Comparison of ENCODE assay signal across 21 cellular contexts in the genomic region with DNA sequence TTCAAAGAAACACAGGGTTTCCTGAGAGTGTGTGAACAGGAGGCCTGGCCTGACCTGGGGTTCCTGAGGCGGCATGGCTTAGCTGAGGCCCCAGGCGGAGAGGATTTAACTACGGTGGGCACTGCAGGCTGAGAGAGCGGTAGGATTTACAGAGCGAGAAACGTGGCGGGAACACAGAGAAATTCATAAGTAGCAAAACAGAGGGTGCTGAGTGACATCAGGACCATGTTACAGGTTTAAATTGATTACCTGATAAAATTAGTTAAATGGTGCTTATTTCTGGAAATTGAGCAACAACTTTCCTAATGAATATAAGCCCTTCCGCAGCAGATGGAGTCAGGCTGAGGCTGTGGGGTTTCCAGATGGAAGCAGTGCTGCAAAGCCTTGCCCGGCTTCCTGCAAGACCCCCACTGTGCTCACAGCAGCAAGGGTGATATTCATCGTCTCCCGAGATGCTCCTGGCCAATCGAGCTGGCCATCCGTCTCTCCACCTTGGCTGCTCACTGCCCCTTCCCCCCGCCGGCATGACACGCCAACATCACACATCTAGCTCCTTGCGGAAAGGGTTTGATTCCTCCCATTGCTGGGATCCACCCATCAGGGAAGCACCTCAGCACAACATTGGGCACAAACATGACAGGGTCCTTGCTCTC.
DNase-seq lines count a peak whose midpoint lies in the region; ATAC-seq and TF ChIP-seq lines count a peak whose summit lies in the region.
"Had no signal": no experiment of that assay in that cellular context is flagged by ENCODE, and none has a peak within 500 bp of the region (broad histone marks: within the 10 kb centered on the region; RNA-seq: fewer than 3 reads in every experiment).

No MANE protein-coding gene starts in this region.

- no peak overlapping the region for H2BK15ac ChIP-seq in mesenchymal stem cell (ENCODE audit: low read depth, poor library complexity, severe bottlenecking)

- H3K14ac ChIP-seq in mesenchymal stem cell (ENCODE audit: low read length in 2 of 2) = no peak overlapping the region

- H2BK5ac ChIP-seq in mesenchymal stem cell (ENCODE audit: low read depth, low read length, poor library complexity, severe bottlenecking) = no peak overlapping the region

- WGBS in mesenchymal stem cell = 90% methylated on average over 17 of the region's 17 CpGs

- H3K4me3 ChIP-seq in mesenchymal stem cell (ENCODE audit: insufficient read depth in 1 of 2, low read depth in 1 of 2, low read length in 2 of 2) = no peak overlapping the region
- H3K4me3 ChIP-seq: ascending aorta, gastrocnemius medialis, GM23248, sigmoid colon, testis, vagina had no signal

- intact Hi-C loops in Calu3 (cut with micrococcal nuclease; ENCODE audit: unreplicated experiment) = no loop called here

- H3K4me1 ChIP-seq in mesenchymal stem cell (ENCODE audit: control insufficient read depth, insufficient read depth, low read depth, low read length) = peaks cover 14% of the 10 kb centered on the region
- H3K4me1 ChIP-seq: ascending aorta, gastrocnemius medialis, sigmoid colon, testis, vagina had no signal

- H3K9me3 ChIP-seq in mesenchymal stem cell (ENCODE audit: control insufficient read depth, low read length) = no peaks in the 10 kb centered on the region
- H3K9me3 ChIP-seq: ascending aorta, gastrocnemius medialis, sigmoid colon, testis, vagina had no signal

- H3K27ac ChIP-seq in mesenchymal stem cell (ENCODE audit: low read length, poor library complexity, severe bottlenecking) = no peak overlapping the region
- H3K27ac ChIP-seq: ascending aorta, gastrocnemius medialis, GM23248, sigmoid colon, testis, vagina had no signal

- H2BK120ac ChIP-seq in mesenchymal stem cell (ENCODE audit: low read depth, low read length) = no peak overlapping the region

- H3K4me2 ChIP-seq in mesenchymal stem cell (ENCODE audit: low read length, poor library complexity, severe bottlenecking) = no peak overlapping the region

- H3K27me3 Mint-ChIP-seq in activated naive CD8-positive, alpha-beta T cell treated with anti-CD3 and anti-CD28 coated beads, Interleukin-2, amount 10 ng/mL, durations not matched to agents 7 days and 5 days = no peaks in the 10 kb centered on the region
- no peaks in the 10 kb centered on the region for H3K27me3 Mint-ChIP-seq in activated naive CD8-positive, alpha-beta T cell treated with anti-CD3 and anti-CD28 coated beads, Interleukin-2, amount 50 U/mL, for 24 hours
- H3K27me3 Mint-ChIP-seq in WTC11 (ENCODE audit: low read depth) (no peaks in the 10 kb centered on the region; the same call in 1 of the 2 replicates), Calu3 (ENCODE audit: unreplicated experiment) (no peaks in the 10 kb centered on the region)

- no peak overlapping the region for H2AFZ ChIP-seq in mesenchymal stem cell (ENCODE audit: low read depth, low read length)
- H2AFZ ChIP-seq: GM23248 had no signal

- no peak overlapping the region for H2BK12ac ChIP-seq in mesenchymal stem cell (ENCODE audit: low read length in 2 of 2)

- CTCF ChIA-PET in WTC11 (lab: Charles Lee) = interaction anchor here (2.0 kb wide), 1 partner anchor 10 kb away, joined by 8 read pairs; no protein-coding TSS in a partner anchor
- CTCF ChIA-PET in Calu3 (lab: Charles Lee) = no interaction called here

- H4K8ac ChIP-seq in mesenchymal stem cell (ENCODE audit: low read length) = no peak overlapping the region

- peak; percentile 34 for ATAC-seq in activated naive CD8-positive, alpha-beta T cell treated with anti-CD3 and anti-CD28 coated beads, Interleukin-2, amount 10 ng/mL, durations not matched to agents 7 days and 5 days (ENCODE audit: low read depth)
- ATAC-seq in activated naive CD8-positive, alpha-beta T cell treated with anti-CD3 and anti-CD28 coated beads, Interleukin-2, amount 50 U/mL, for 24 hours = no peak
- peak; percentile 14 for ATAC-seq in WTC11
- ATAC-seq: esophagus mucosa, gastrocnemius medialis, Right ventricle myocardium inferior had no signal

- H3K18ac ChIP-seq in mesenchymal stem cell (ENCODE audit: low read depth in 1 of 2, low read length in 2 of 2) = no peak overlapping the region

- no peak for DNase-seq in activated naive CD8-positive, alpha-beta T cell treated with anti-CD3 and anti-CD28 coated beads, Interleukin-2, amount 10 ng/mL, durations not matched to agents 7 days and 5 days
- DNase-seq in activated naive CD8-positive, alpha-beta T cell treated with anti-CD3 and anti-CD28 coated beads, Interleukin-2, amount 50 U/mL, for 24 hours = no peak
- DNase-seq in WTC11 (ENCODE audit: low spot score) = peak; percentile 25
- DNase-seq in mesenchymal stem cell = no peak
- DNase-seq in KG1 (lab: John Stamatoyannopoulos, UW) = no peak
- no peak for DNase-seq in Calu3
- no peak for DNase-seq in NCI-H1092 (lab: John Stamatoyannopoulos, UW)
- DNase-seq in activated gamma-delta T cell treated with Interleukin-2 at 50 U/mL for 16 hours = no peak
- DNase-seq: ACHN; activated gamma-delta T cell; effector CD8-positive, alpha-beta T cell; gastrocnemius medialis; GM23248; NCI-H1436 treated with DMSO at 0.1 percent for 48 hours; NCI-H526 treated with DMSO at 0.1 percent for 48 hours; sigmoid colon; testis had no signal

- peaks cover 35% of the 10 kb centered on the region for H3K36me3 Mint-ChIP-seq in activated naive CD8-positive, alpha-beta T cell treated with anti-CD3 and anti-CD28 coated beads, Interleukin-2, amount 10 ng/mL, durations not matched to agents 7 days and 5 days
- H3K36me3 Mint-ChIP-seq in activated naive CD8-positive, alpha-beta T cell treated with anti-CD3 and anti-CD28 coated beads, Interleukin-2, amount 50 U/mL, for 24 hours (ENCODE audit: low read depth) = peaks cover 23% of the 10 kb centered on the region
- H3K36me3 Mint-ChIP-seq in WTC11 = peaks cover 10% of the 10 kb centered on the region; the same call in 1 of the 2 replicates
- H3K36me3 Mint-ChIP-seq in Calu3 (ENCODE audit: insufficient read depth, unreplicated experiment) = no peaks in the 10 kb centered on the region

- H3K4ac ChIP-seq in mesenchymal stem cell (ENCODE audit: low read depth in 1 of 2, low read length in 2 of 2) = no peak overlapping the region

- no peak overlapping the region for H3K9ac ChIP-seq in mesenchymal stem cell (ENCODE audit: low read length)
- H3K9ac ChIP-seq: GM23248 had no signal

- H3K23ac ChIP-seq in mesenchymal stem cell (ENCODE audit: low read length in 2 of 2) = no peak overlapping the region

- H3K9me3 Mint-ChIP-seq in activated naive CD8-positive, alpha-beta T cell treated with anti-CD3 and anti-CD28 coated beads, Interleukin-2, amount 10 ng/mL, durations not matched to agents 7 days and 5 days = no peaks in the 10 kb centered on the region
- no peaks in the 10 kb centered on the region for H3K9me3 Mint-ChIP-seq in activated naive CD8-positive, alpha-beta T cell treated with anti-CD3 and anti-CD28 coated beads, Interleukin-2, amount 50 U/mL, for 24 hours
- H3K9me3 Mint-ChIP-seq in WTC11 = no peaks in the 10 kb centered on the region
- H3K9me3 Mint-ChIP-seq in Calu3 (ENCODE audit: low read depth, unreplicated experiment) = no peaks in the 10 kb centered on the region

- no peak overlapping the region for H3K4me3 Mint-ChIP-seq in activated naive CD8-positive, alpha-beta T cell treated with anti-CD3 and anti-CD28 coated beads, Interleukin-2, amount 10 ng/mL, durations not matched to agents 7 days and 5 days
- H3K4me3 Mint-ChIP-seq in activated naive CD8-positive, alpha-beta T cell treated with anti-CD3 and anti-CD28 coated beads, Interleukin-2, amount 50 U/mL, for 24 hours = no peak overlapping the region
- H3K4me3 Mint-ChIP-seq in WTC11 (no peak overlapping the region), Calu3 (ENCODE audit: low read depth, unreplicated experiment) (no peak overlapping the region)

- peaks cover 2% of the 10 kb centered on the region for H3K79me1 ChIP-seq in mesenchymal stem cell (replicated peaks; ENCODE audit: low read length, poor library complexity, severe bottlenecking)

- peak overlapping the region; percentile 37 for H2AK5ac ChIP-seq in mesenchymal stem cell (ENCODE audit: low read length, severe bottlenecking)

- no peak overlapping the region for H4K91ac ChIP-seq in mesenchymal stem cell (ENCODE audit: low read length)

- no TSS peak for BruUV-seq in Calu3 (replicated peaks; lab: Mats Ljungman, UMichigan)

- no peak for TF ChIP-seq CTCF in WTC11 (IDR thresholded peaks at IDR 0.05)
- no peak for TF ChIP-seq CTCF in Calu3 (IDR thresholded peaks at IDR 0.05; ENCODE audit: unreplicated experiment)

- H3K4me1 Mint-ChIP-seq in activated naive CD8-positive, alpha-beta T cell treated with anti-CD3 and anti-CD28 coated beads, Interleukin-2, amount 10 ng/mL, durations not matched to agents 7 days and 5 days = peaks cover 9% of the 10 kb centered on the region
- H3K4me1 Mint-ChIP-seq in activated naive CD8-positive, alpha-beta T cell treated with anti-CD3 and anti-CD28 coated beads, Interleukin-2, amount 50 U/mL, for 24 hours = peaks cover 13% of the 10 kb centered on the region
- peaks cover 62% of the 10 kb centered on the region for H3K4me1 Mint-ChIP-seq in WTC11
- H3K4me1 Mint-ChIP-seq in Calu3 (ENCODE audit: low read depth, unreplicated experiment) = no peaks in the 10 kb centered on the region

- POLR2A ChIA-PET in activated naive CD8-positive, alpha-beta T cell treated with anti-CD3 and anti-CD28 coated beads, Interleukin-2, amount 10 ng/mL, durations not matched to agents 7 days and 5 days (lab: Charles Lee) = no interaction called here
- POLR2A ChIA-PET in WTC11 (lab: Charles Lee) = interaction anchor here (1.0 kb wide), 1 partner anchor 19 kb away, joined by 3 read pairs; no protein-coding TSS in a partner anchor

- peaks cover 34 to 83% of the 10 kb centered on the region in 2 experiments for H3K36me3 ChIP-seq in mesenchymal stem cell (ENCODE audit: control insufficient read depth in 1 of 2, insufficient read depth in 2 of 2, low read depth in 1 of 2, low read length in 2 of 2)

- no peaks in the 10 kb centered on the region for H3K27me3 ChIP-seq in mesenchymal stem cell (ENCODE audit: control insufficient read depth in 1 of 2, insufficient read depth in 1 of 2, low read length in 2 of 2)
- H3K27me3 ChIP-seq: ascending aorta, gastrocnemius medialis, sigmoid colon, testis, vagina had no signal

- H3K27ac Mint-ChIP-seq in activated naive CD8-positive, alpha-beta T cell treated with anti-CD3 and anti-CD28 coated beads, Interleukin-2, amount 10 ng/mL, durations not matched to agents 7 days and 5 days = peak overlapping the region; percentile 79
- no peak overlapping the region for H3K27ac Mint-ChIP-seq in activated naive CD8-positive, alpha-beta T cell treated with anti-CD3 and anti-CD28 coated beads, Interleukin-2, amount 50 U/mL, for 24 hours
- 0 out of 2 replicates have a peak overlapping the region, but pooled peaks have one; percentile 38 for H3K27ac Mint-ChIP-seq in WTC11
- H3K27ac Mint-ChIP-seq in Calu3 (ENCODE audit: unreplicated experiment) = no peak overlapping the region

TF ChIP-seq in WTC11, 78 proteins besides CTCF, POLR2A, EP300 and RAD21:
- TF ChIP-seq NR3C1 (CRISPR knock-in tag; conservative IDR thresholded peaks at IDR 0.05; ENCODE audit: low read depth) (no peak), ETV6 (CRISPR knock-in tag; IDR thresholded peaks at IDR 0.05) (no peak), ZNF423 (CRISPR knock-in tag; IDR thresholded peaks at IDR 0.05) (no peak)

Comparison
In these comparisons a context has a peak if more than half of its experiments do, and no peak if none do; other contexts are left out.
1. H3K27ac Mint-ChIP-seq: peak in activated naive CD8-positive, alpha-beta T cell treated with anti-CD3 and anti-CD28 coated beads, Interleukin-2, amount 10 ng/mL, durations not matched to agents 7 days and 5 days (single experiment) and WTC11 (single experiment); none in activated naive CD8-positive, alpha-beta T cell treated with anti-CD3 and anti-CD28 coated beads, Interleukin-2, amount 50 U/mL, for 24 hours (single experiment) and Calu3 (single experiment).